1 cellular context compared by ENCODE assay signal in genomic region chr1:80542231-80542630, GRCh38.
TF ChIP-seq lines count a peak whose summit lies in the region.

No MANE protein-coding gene starts in this region.

TF ChIP-seq in SK-N-SH, 30 proteins besides CTCF, POLR2A, EP300 and RAD21 (continued from another document):
- TF ChIP-seq REST (IDR thresholded peaks at IDR 0.05; ENCODE audit: low read depth, low read length) (no peak), EZH2phosphoT487 (IDR thresholded peaks at IDR 0.05; ENCODE audit: borderline replicate concordance, low read depth) (no peak), USF1 (IDR thresholded peaks at IDR 0.05; ENCODE audit: borderline replicate concordance, low read depth) (no peak), RCOR1 (IDR thresholded peaks at IDR 0.05; ENCODE audit: low read length) (no peak), FOSL2 (IDR thresholded peaks at IDR 0.05; ENCODE audit: borderline replicate concordance, low read depth) (peak; percentile 55; the same call in 1 of the 2 replicates), MXI1 (IDR thresholded peaks at IDR 0.05; ENCODE audit: low read depth, low read length) (no peak), SIN3A (IDR thresholded peaks at IDR 0.05; ENCODE audit: borderline replicate concordance, low read depth, low read length) (no peak), JUND (IDR thresholded peaks at IDR 0.05) (peak; percentile 41; the same call in 1 of the 2 replicates), RXRA (IDR thresholded peaks at IDR 0.05; ENCODE audit: borderline replicate concordance, low read depth) (no peak), GATA2 (CRISPR knock-in tag; IDR thresholded peaks at IDR 0.05) (no peak), ELF1 (IDR thresholded peaks at IDR 0.05) (no peak), SMC3 (IDR thresholded peaks at IDR 0.05; ENCODE audit: low read depth, low read length) (no peak), FOXM1 (IDR thresholded peaks at IDR 0.05; ENCODE audit: low read depth) (no peak), ZBTB33 (IDR thresholded peaks at IDR 0.05; ENCODE audit: borderline replicate concordance, low read depth) (no peak), NFIC (IDR thresholded peaks at IDR 0.05; ENCODE audit: borderline replicate concordance) (peak; percentile 24; the same call in 1 of the 2 replicates), TCF12 (IDR thresholded peaks at IDR 0.05) (0 out of 2 replicates have a peak, but pooled peaks have one; percentile 14), USF2 (IDR thresholded peaks at IDR 0.05; ENCODE audit: borderline replicate concordance, low read depth, low read length) (no peak)
